Comparison of ENCODE assay signal across 1 cellular context in the genomic region with DNA sequence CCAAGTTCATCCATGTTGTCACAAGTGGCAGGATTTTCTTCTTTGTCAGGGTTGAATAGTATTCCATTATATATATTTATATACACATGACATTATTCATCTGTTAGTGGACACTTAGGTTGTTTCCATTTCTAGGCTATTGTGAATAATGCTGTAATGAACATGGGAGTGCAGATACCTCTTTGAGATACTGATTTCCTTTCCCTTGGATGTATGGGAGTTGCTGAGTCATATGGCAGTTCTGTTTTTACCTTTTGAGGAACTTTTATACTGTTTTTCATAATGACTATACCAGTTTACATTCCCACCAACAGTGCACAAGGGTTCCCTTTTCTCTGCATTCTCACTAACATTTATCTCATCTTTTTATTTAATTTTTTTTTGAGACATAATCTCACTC.
TF ChIP-seq lines count a peak whose summit lies in the region.

No MANE protein-coding gene starts in this region.

TF ChIP-seq in K562, 482 proteins besides CTCF, POLR2A, EP300 and RAD21:
- TF ChIP-seq ZKSCAN3 (CRISPR knock-in tag; IDR thresholded peaks at IDR 0.05) (no peak), ZNF384 (IDR thresholded peaks at IDR 0.05; ENCODE audit: low read depth, low read length) (no peak), C11orf30 (IDR thresholded peaks at IDR 0.05; ENCODE audit: low read depth) (peak; percentile 32; the same call in 1 of the 2 replicates), ILK (tag; IDR thresholded peaks at IDR 0.05; ENCODE audit: borderline replicate concordance, low read depth) (no peak), ZNF316 (IDR thresholded peaks at IDR 0.05) (0 out of 2 replicates have a peak, but pooled peaks have one; percentile 16), ZNF77 (CRISPR knock-in tag; IDR thresholded peaks at IDR 0.05) (no peak), MAFK (IDR thresholded peaks at IDR 0.05; ENCODE audit: low read length) (peak; percentile 34; the same call in 1 of the 2 replicates), MAFF (IDR thresholded peaks at IDR 0.05; ENCODE audit: low read length) (peak; percentile 37; the same call in 1 of the 2 replicates), ZNF146 (CRISPR knock-in tag; IDR thresholded peaks at IDR 0.05; ENCODE audit: unreplicated experiment) (peak; percentile 36), RBM25 (IDR thresholded peaks at IDR 0.05; ENCODE audit: low read depth, low read length, severe bottlenecking) (peak; percentile 32), NFE2 (IDR thresholded peaks at IDR 0.05; ENCODE audit: low read depth) (peak; percentile 61), ZFX (CRISPR knock-in tag; IDR thresholded peaks at IDR 0.05) (no peak), NFE2L1 (tag; IDR thresholded peaks at IDR 0.05; ENCODE audit: borderline replicate concordance, low read depth) (0 out of 2 replicates have a peak, but pooled peaks have one; percentile 4)
